1 cellular context compared by ENCODE assay signal in genomic region chr6:1527098-1527497, GRCh38.
TF ChIP-seq lines count a peak whose summit lies in the region.

No MANE protein-coding gene starts in this region.

TF ChIP-seq in WTC11, 78 proteins besides CTCF, POLR2A, EP300 and RAD21 (continued from another document and continues in another):
- TF ChIP-seq ZNF512 (CRISPR knock-in tag; IDR thresholded peaks at IDR 0.05; ENCODE audit: borderline replicate concordance) = no peak
- TF ChIP-seq ESRRA (CRISPR knock-in tag; IDR thresholded peaks at IDR 0.05; ENCODE audit: borderline replicate concordance) = no peak
- TF ChIP-seq ZNF232 (CRISPR knock-in tag; IDR thresholded peaks at IDR 0.05) = peak; percentile 95
- peak; percentile 74; the same call in 1 of the 2 replicates for TF ChIP-seq FOXK1 (CRISPR knock-in tag; IDR thresholded peaks at IDR 0.05)
- TF ChIP-seq ZBTB21 (CRISPR knock-in tag; IDR thresholded peaks at IDR 0.05; ENCODE audit: borderline replicate concordance) = peak; percentile 76; the same call in 1 of the 2 replicates
- TF ChIP-seq CREB1 (CRISPR knock-in tag; IDR thresholded peaks at IDR 0.05) = no peak; the same call in 1 of the 2 replicates
- no peak for TF ChIP-seq PRDM15 (CRISPR knock-in tag; IDR thresholded peaks at IDR 0.05)
- TF ChIP-seq ZNF263 (CRISPR knock-in tag; IDR thresholded peaks at IDR 0.05; ENCODE audit: low read depth) = no peak
- no peak for TF ChIP-seq TEAD4 (CRISPR knock-in tag; IDR thresholded peaks at IDR 0.05)
- TF ChIP-seq TP53 (CRISPR knock-in tag; IDR thresholded peaks at IDR 0.05) = peak; percentile 74; the same call in 1 of the 2 replicates
- TF ChIP-seq ZNF532 (CRISPR knock-in tag; IDR thresholded peaks at IDR 0.05; ENCODE audit: borderline replicate concordance) = no peak
- TF ChIP-seq FOXJ3 (CRISPR knock-in tag; IDR thresholded peaks at IDR 0.05; ENCODE audit: borderline replicate concordance) = no peak
- TF ChIP-seq KAT7 (CRISPR knock-in tag; IDR thresholded peaks at IDR 0.05; ENCODE audit: borderline replicate concordance) = no peak
- no peak for TF ChIP-seq NR3C1 (CRISPR knock-in tag; conservative IDR thresholded peaks at IDR 0.05; ENCODE audit: low read depth)
- peak; percentile 93 for TF ChIP-seq MAX (CRISPR knock-in tag; IDR thresholded peaks at IDR 0.05)
- peak; percentile 69; the same call in 1 of the 2 replicates for TF ChIP-seq IRF1 (CRISPR knock-in tag; IDR thresholded peaks at IDR 0.05)
- TF ChIP-seq E2F1 (CRISPR knock-in tag; IDR thresholded peaks at IDR 0.05) = 0 out of 2 replicates have a peak, but pooled peaks have one; percentile 60
- TF ChIP-seq RELA (CRISPR knock-in tag; IDR thresholded peaks at IDR 0.05; ENCODE audit: borderline replicate concordance) = no peak
- peak; percentile 91 for TF ChIP-seq ETV6 (CRISPR knock-in tag; IDR thresholded peaks at IDR 0.05)
- peak; percentile 92 for TF ChIP-seq USF2 (CRISPR knock-in tag; IDR thresholded peaks at IDR 0.05)
- no peak for TF ChIP-seq GTF2I (CRISPR knock-in tag; conservative IDR thresholded peaks at IDR 0.05)
- no peak for TF ChIP-seq PREB (CRISPR knock-in tag; IDR thresholded peaks at IDR 0.05; ENCODE audit: borderline replicate concordance)
- no peak for TF ChIP-seq ZNF219 (CRISPR knock-in tag; IDR thresholded peaks at IDR 0.05; ENCODE audit: borderline replicate concordance)
- TF ChIP-seq USF1 (CRISPR knock-in tag; IDR thresholded peaks at IDR 0.05) = peak; percentile 94
- no peak for TF ChIP-seq PRRX2 (CRISPR knock-in tag; IDR thresholded peaks at IDR 0.05)
- no peak for TF ChIP-seq JAZF1 (CRISPR knock-in tag; IDR thresholded peaks at IDR 0.05)
- no peak for TF ChIP-seq ZNF138 (CRISPR knock-in tag; conservative IDR thresholded peaks at IDR 0.05)
- peak; percentile 92 for TF ChIP-seq FOXP4 (CRISPR knock-in tag; IDR thresholded peaks at IDR 0.05)
- TF ChIP-seq MYBL2 (CRISPR knock-in tag; IDR thresholded peaks at IDR 0.05) = peak; percentile 82
- TF ChIP-seq SMAD3 (CRISPR knock-in tag; IDR thresholded peaks at IDR 0.05; ENCODE audit: borderline replicate concordance) = peak; percentile 81
- TF ChIP-seq ELF4 (CRISPR knock-in tag; IDR thresholded peaks at IDR 0.05; ENCODE audit: low read depth) = no peak
- no peak for TF ChIP-seq RORB (CRISPR knock-in tag; IDR thresholded peaks at IDR 0.05)
- TF ChIP-seq E2F5 (CRISPR knock-in tag; IDR thresholded peaks at IDR 0.05) = no peak
- TF ChIP-seq E2F4 (CRISPR knock-in tag; IDR thresholded peaks at IDR 0.05; ENCODE audit: borderline replicate concordance, low read depth) = no peak
- TF ChIP-seq SOX15 (CRISPR knock-in tag; IDR thresholded peaks at IDR 0.05) = no peak
